ENCODE assay signal across 28 cellular contexts in the genomic region with DNA sequence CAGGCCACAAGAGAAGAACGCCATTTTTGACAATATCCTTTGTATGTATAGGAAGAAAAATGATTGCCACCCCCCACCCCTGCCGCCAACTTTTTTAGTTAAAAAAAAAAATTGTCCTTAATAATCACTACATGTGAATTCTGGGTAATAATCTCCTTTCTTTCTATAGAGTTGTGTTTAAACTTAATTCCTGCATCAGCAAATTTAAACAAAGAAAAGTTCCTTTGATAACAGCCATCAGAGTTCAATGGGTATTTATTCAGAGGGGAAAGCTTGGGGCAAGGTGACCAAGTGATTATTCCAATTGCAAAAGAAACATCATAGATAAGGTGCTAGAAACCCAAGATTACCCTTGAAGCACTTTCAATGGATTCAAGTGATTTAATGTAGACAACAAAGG.
"Had no signal": no experiment of that assay in that cellular context is flagged by ENCODE, and none has a peak within 500 bp of the region (broad histone marks: within the 10 kb centered on the region; RNA-seq: fewer than 3 reads in every experiment).

No MANE protein-coding gene starts in this region.

- H3K9me3 ChIP-seq: SJCRH30 had no signal

- H3K27ac ChIP-seq: brain microvascular endothelial cell, cardiac muscle cell, SJCRH30 had no signal

- H3K36me3 ChIP-seq: brain microvascular endothelial cell, SJCRH30 had no signal

- H3K4me3 ChIP-seq: cardiac muscle cell, SJCRH30 had no signal

- H3K27me3 ChIP-seq: brain microvascular endothelial cell, cardiac muscle cell, SJCRH30 had no signal

- DNase-seq: activated B cell treated with CpG ODN at 0.5 μM for 24 hours; activated CD4-positive, alpha-beta memory T cell treated with anti-CD3 and anti-CD28 coated beads for 36 hours; activated CD4-positive, alpha-beta T cell treated with anti-CD3 and anti-CD28 coated beads, Interleukin-2, amount 10 ng/mL, durations not matched to agents 7 days and 5 days; activated CD8-positive, alpha-beta memory T cell treated with anti-CD3 and anti-CD28 coated beads for 24 hours; activated gamma-delta T cell; activated naive CD4-positive, alpha-beta T cell treated with anti-CD3 and anti-CD28 coated beads, Interleukin-2, amount 10 ng/mL, durations not matched to agents 7 days and 5 days; activated naive CD8-positive, alpha-beta T cell treated with anti-CD3 and anti-CD28 coated beads for 36 hours; activated T-cell treated with anti-CD3 and anti-CD28 coated beads, Interleukin-2, amount 50 U/mL, for 4 hours; brain microvascular endothelial cell; cerebellar nuclear complex; Karpas-422; MM.1S; NCI-H1048; NCI-H1417; NCI-H1930; NCI-H2171; NCI-H345; NCI-H510A; NCI-H526 treated with DMSO at 0.1 percent for 48 hours; NCI-H82; Right ventricle myocardium superior; RPMI8226; SJCRH30; SW 1271 had no signal

- H3K4me1 ChIP-seq: SJCRH30 had no signal

- ATAC-seq: activated T-cell treated with anti-CD3 and anti-CD28 coated beads, Interleukin-2, amount 50 U/mL, for 4 hours; activated T-helper 17 cell treated with anti-CD3 and anti-CD28 coated beads, Interleukin-2, amount 50 U/mL, for 72 hours; Panc1; SK-N-SH treated with all-trans-retinoic acid at 6 μM for 48 hours had no signal
